Comparison of ENCODE assay signal across 9 cellular contexts in genomic region chr20:23049201-23049932, GRCh38. TPM values are rescaled to one million over a fixed set of nuclear protein-coding genes. Genes with fewer than 3 reads are reported as not detected.
DNase-seq lines count a peak whose midpoint lies in the region; ATAC-seq, FAIRE-seq and TF ChIP-seq lines count a peak whose summit lies in the region.
"Had no signal": no experiment of that assay in that cellular context is flagged by ENCODE, and none has a peak within 500 bp of the region (broad histone marks: within the 10 kb centered on the region; RNA-seq: fewer than 3 reads in every experiment).

Gene THBD, minus strand, starts transcription at chr20:23049672. Its CDS starts 168 bp downstream, at chr20:23049504.

- H3K27ac ChIP-seq in pancreas (peak within 1 kb of the TSS in 3 of 4 donors; percentile 33 to 60 (median 51)), SJCRH30 (no peak within 1 kb of the TSS)
- H3K27ac ChIP-seq: C4-2B had no signal

- H3K9me3 Mint-ChIP-seq in activated CD4-positive, alpha-beta T cell treated with anti-CD3 and anti-CD28 coated beads for 36 hours (ENCODE audit: low read depth), result no peaks in the 10 kb centered on the region
- no peaks in the 10 kb centered on the region for H3K9me3 Mint-ChIP-seq in activated CD8-positive, alpha-beta T cell treated with anti-CD3 and anti-CD28 coated beads for 36 hours

- H3K9me3 ChIP-seq in pancreas (no peaks in the 10 kb centered on the region), SJCRH30 (replicated peaks) (no peaks in the 10 kb centered on the region)

- 1% methylated on average over 65 to 74 of the region's 74 CpGs for WGBS in pancreas, 2 donors

- H3K27me3 Mint-ChIP-seq in activated CD4-positive, alpha-beta T cell treated with anti-CD3 and anti-CD28 coated beads for 36 hours, result peaks cover 57% of the 10 kb centered on the region
- peaks cover 51% of the 10 kb centered on the region for H3K27me3 Mint-ChIP-seq in activated CD8-positive, alpha-beta T cell treated with anti-CD3 and anti-CD28 coated beads for 36 hours

- H3K4me3 Mint-ChIP-seq in activated CD4-positive, alpha-beta T cell treated with anti-CD3 and anti-CD28 coated beads for 36 hours, result no peak within 1 kb of the TSS
- H3K4me3 Mint-ChIP-seq in activated CD8-positive, alpha-beta T cell treated with anti-CD3 and anti-CD28 coated beads for 36 hours, result no peak within 1 kb of the TSS

- H3K27me3 ChIP-seq in pancreas, result peaks cover 0 to 34% (median 15%) of the 10 kb centered on the region in 4 donors
- no peaks in the 10 kb centered on the region for H3K27me3 ChIP-seq in SJCRH30

- CTCF ChIA-PET in activated CD4-positive, alpha-beta T cell treated with anti-CD3 and anti-CD28 coated beads for 36 hours (lab: Charles Lee), result no interaction called here
- CTCF ChIA-PET in activated CD8-positive, alpha-beta T cell treated with anti-CD3 and anti-CD28 coated beads for 36 hours (lab: Charles Lee), result no interaction called here

- H3K4me1 ChIP-seq in pancreas (peaks cover 4 to 8% (median 5%) of the 10 kb centered on the region in 3 donors), SJCRH30 (no peaks in the 10 kb centered on the region)

- DNase-seq in activated CD4-positive, alpha-beta T cell treated with anti-CD3 and anti-CD28 coated beads for 36 hours, result peak; percentile 41
- no peak for DNase-seq in activated CD4-positive, alpha-beta T cell treated with anti-CD3 and anti-CD28 coated beads, Interleukin-2, amount 50 U/mL, for 4 hours
- peak; percentile 10 for DNase-seq in activated CD8-positive, alpha-beta T cell treated with anti-CD3 and anti-CD28 coated beads for 36 hours
- DNase-seq in Right ventricle myocardium superior, result peak; percentile 90
- DNase-seq in pancreas, result peak in 5 of 6 donors; percentile 13 to 71 (median 36)
- DNase-seq in pons (ENCODE audit: low spot score), result no peak
- no peak for DNase-seq in SJCRH30

- H3K4me3 ChIP-seq in pancreas (peak within 1 kb of the TSS in 3 of 4 donors; percentile 16 to 48 (median 38)), SJCRH30 (no peak within 1 kb of the TSS)

- H3K36me3 ChIP-seq in pancreas (no peaks in the 10 kb centered on the region), SJCRH30 (no peaks in the 10 kb centered on the region)

- TF ChIP-seq CTCF in activated CD8-positive, alpha-beta T cell treated with anti-CD3 and anti-CD28 coated beads for 36 hours (IDR thresholded peaks at IDR 0.05), result no peak
- TF ChIP-seq CTCF in pancreas (IDR thresholded peaks at IDR 0.05), result no peak

- peaks cover 5% of the 10 kb centered on the region for H3K4me1 Mint-ChIP-seq in activated CD4-positive, alpha-beta T cell treated with anti-CD3 and anti-CD28 coated beads for 36 hours
- no peaks in the 10 kb centered on the region for H3K4me1 Mint-ChIP-seq in activated CD8-positive, alpha-beta T cell treated with anti-CD3 and anti-CD28 coated beads for 36 hours (ENCODE audit: low read depth)

- FAIRE-seq in pancreas (lab: Jason Lieb, UNC), result no peak

- H3K27ac Mint-ChIP-seq in activated CD4-positive, alpha-beta T cell treated with anti-CD3 and anti-CD28 coated beads for 36 hours, result no peak within 1 kb of the TSS
- no peak within 1 kb of the TSS for H3K27ac Mint-ChIP-seq in activated CD8-positive, alpha-beta T cell treated with anti-CD3 and anti-CD28 coated beads for 36 hours

- POLR2A ChIA-PET in activated CD4-positive, alpha-beta T cell treated with anti-CD3 and anti-CD28 coated beads for 36 hours (lab: Charles Lee), result no interaction called here
- POLR2A ChIA-PET in activated CD8-positive, alpha-beta T cell treated with anti-CD3 and anti-CD28 coated beads for 36 hours (lab: Charles Lee), result no interaction called here

- H3K36me3 Mint-ChIP-seq in activated CD4-positive, alpha-beta T cell treated with anti-CD3 and anti-CD28 coated beads for 36 hours (ENCODE audit: low read depth), result no peaks in the 10 kb centered on the region
- H3K36me3 Mint-ChIP-seq in activated CD8-positive, alpha-beta T cell treated with anti-CD3 and anti-CD28 coated beads for 36 hours (ENCODE audit: low read depth), result no peaks in the 10 kb centered on the region

- intact Hi-C loops in activated CD4-positive, alpha-beta T cell treated with anti-CD3 and anti-CD28 coated beads for 36 hours (cut with DNase I, micrococcal nuclease), result loop anchor here (10.0 kb wide), 3 partner anchors 185 to 1345 kb away; partner anchors contain the start of gene PAX1 (in 1 of the 2)
- intact Hi-C loops in activated CD8-positive, alpha-beta T cell treated with anti-CD3 and anti-CD28 coated beads for 36 hours (cut with micrococcal nuclease), result no loop called here
- intact Hi-C loops in Right ventricle myocardium superior (cut with DNase I) (loop anchor here (10.0 kb wide), 1 partner anchor 355 kb away; no protein-coding TSS in a partner anchor), pancreas (cut with DNase I) (no loop called here)

- peak; percentile 24 for ATAC-seq in activated CD4-positive, alpha-beta T cell treated with anti-CD3 and anti-CD28 coated beads for 36 hours
- ATAC-seq in activated CD8-positive, alpha-beta T cell treated with anti-CD3 and anti-CD28 coated beads for 36 hours, result peak; percentile 24
- ATAC-seq in Right ventricle myocardium superior (ENCODE audit: poor library complexity) (peak; percentile 69), pancreas (peak; percentile 4 to 65 (median 54)), GM18867 (IDR thresholded peaks at IDR 0.05; ENCODE audit: unreplicated experiment) (no peak)

RNA-seq across cellular contexts. Expression of gene THBD, which starts in this region (rescaled TPM):
- not detected for total RNA-seq in activated CD4-positive, alpha-beta T cell treated with anti-CD3 and anti-CD28 coated beads for 36 hours
- not detected for total RNA-seq in activated CD8-positive, alpha-beta T cell treated with anti-CD3 and anti-CD28 coated beads for 36 hours
- 11.8 TPM for total RNA-seq in Right ventricle myocardium superior
- total RNA-seq in pancreas, result 1 to 10 TPM; 1.8 to 6.9 (median 3.8) TPM
- polyA plus RNA-seq in pancreas, result 10 to 100 TPM in 1 of 2 donors, 1 to 10 TPM in 1; 3.8 to 12.1 TPM
- total RNA-seq in SJCRH30 (2014; rRNA removed; shearing (Covaris generic)), result 0.03 TPM in 1 of 2 replicates, not detected in the other

Comparison
In these comparisons a context has a peak if more than half of its experiments do, and no peak if none do; other contexts are left out.
1. Peak in DNase-seq and ATAC-seq in activated CD4-positive, alpha-beta T cell treated with anti-CD3 and anti-CD28 coated beads for 36 hours; RNA of the gene not detected or under 1 TPM.
2. Peak in DNase-seq and ATAC-seq in activated CD8-positive, alpha-beta T cell treated with anti-CD3 and anti-CD28 coated beads for 36 hours; RNA of the gene not detected or under 1 TPM.
3. DNase-seq: peak in Right ventricle myocardium superior (single experiment) and pancreas (5 of 6); none in activated CD4-positive, alpha-beta T cell treated with anti-CD3 and anti-CD28 coated beads, Interleukin-2, amount 50 U/mL, for 4 hours (0 of 2), pons (single experiment) and SJCRH30 (0 of 2).
4. intact Hi-C loops: an anchor here in activated CD4-positive, alpha-beta T cell treated with anti-CD3 and anti-CD28 coated beads for 36 hours (10.0 kb wide) and Right ventricle myocardium superior (10.0 kb wide); none called in activated CD8-positive, alpha-beta T cell treated with anti-CD3 and anti-CD28 coated beads for 36 hours and pancreas.